ENCODE assay signal across 1 cellular context in the genomic region with DNA sequence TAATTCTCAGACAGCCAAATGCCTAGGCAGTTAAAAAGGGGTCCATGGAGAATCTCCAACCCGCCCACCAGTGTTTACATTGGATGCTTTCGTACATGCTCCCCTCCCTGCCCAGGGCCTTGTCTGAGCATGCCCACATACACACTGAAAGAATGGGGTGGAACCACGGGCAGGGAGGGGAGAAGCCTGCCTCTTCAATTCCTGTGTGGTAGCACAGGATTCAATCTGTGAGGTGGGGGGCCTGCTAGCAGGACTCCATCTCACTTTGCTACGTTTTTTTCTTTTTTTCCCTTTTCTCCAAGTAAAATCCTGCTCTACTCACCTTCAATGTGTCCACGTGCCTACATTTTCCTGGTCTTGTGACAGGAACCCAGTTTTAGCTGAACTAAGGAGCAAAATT.
TF ChIP-seq lines count a peak whose summit lies in the region.

No MANE protein-coding gene starts in this region.

TF ChIP-seq in HEK293, 187 proteins besides CTCF, POLR2A, EP300 and RAD21 (continued from another document):
- TF ChIP-seq, protein P1, sequence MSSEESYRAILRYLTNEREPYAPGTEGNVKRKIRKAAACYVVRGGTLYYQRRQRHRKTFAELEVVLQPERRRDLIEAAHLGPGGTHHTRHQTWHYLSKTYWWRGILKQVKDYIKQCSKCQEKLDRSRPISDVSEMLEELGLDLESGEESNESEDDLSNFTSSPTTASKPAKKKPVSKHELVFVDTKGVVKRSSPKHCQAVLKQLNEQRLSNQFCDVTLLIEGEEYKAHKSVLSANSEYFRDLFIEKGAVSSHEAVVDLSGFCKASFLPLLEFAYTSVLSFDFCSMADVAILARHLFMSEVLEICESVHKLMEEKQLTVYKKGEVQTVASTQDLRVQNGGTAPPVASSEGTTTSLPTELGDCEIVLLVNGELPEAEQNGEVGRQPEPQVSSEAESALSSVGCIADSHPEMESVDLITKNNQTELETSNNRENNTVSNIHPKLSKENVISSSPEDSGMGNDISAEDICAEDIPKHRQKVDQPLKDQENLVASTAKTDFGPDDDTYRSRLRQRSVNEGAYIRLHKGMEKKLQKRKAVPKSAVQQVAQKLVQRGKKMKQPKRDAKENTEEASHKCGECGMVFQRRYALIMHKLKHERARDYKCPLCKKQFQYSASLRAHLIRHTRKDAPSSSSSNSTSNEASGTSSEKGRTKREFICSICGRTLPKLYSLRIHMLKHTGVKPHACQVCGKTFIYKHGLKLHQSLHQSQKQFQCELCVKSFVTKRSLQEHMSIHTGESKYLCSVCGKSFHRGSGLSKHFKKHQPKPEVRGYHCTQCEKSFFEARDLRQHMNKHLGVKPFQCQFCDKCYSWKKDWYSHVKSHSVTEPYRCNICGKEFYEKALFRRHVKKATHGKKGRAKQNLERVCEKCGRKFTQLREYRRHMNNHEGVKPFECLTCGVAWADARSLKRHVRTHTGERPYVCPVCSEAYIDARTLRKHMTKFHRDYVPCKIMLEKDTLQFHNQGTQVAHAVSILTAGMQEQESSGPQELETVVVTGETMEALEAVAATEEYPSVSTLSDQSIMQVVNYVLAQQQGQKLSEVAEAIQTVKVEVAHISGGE (tag by site-specific recombination; conservative IDR thresholded peaks at IDR 0.05; ENCODE audit: low read depth): no peak
- TF ChIP-seq SCRT1 (tag by site-specific recombination; IDR thresholded peaks at IDR 0.05; ENCODE audit: borderline replicate concordance): no peak
- TF ChIP-seq ZNF140 (tag by site-specific recombination; IDR thresholded peaks at IDR 0.05): no peak
- TF ChIP-seq ZNF335 (tag by site-specific recombination; conservative IDR thresholded peaks at IDR 0.05): 0 out of 2 replicates have a peak, but pooled peaks have one; percentile 23
- TF ChIP-seq, protein P2, sequence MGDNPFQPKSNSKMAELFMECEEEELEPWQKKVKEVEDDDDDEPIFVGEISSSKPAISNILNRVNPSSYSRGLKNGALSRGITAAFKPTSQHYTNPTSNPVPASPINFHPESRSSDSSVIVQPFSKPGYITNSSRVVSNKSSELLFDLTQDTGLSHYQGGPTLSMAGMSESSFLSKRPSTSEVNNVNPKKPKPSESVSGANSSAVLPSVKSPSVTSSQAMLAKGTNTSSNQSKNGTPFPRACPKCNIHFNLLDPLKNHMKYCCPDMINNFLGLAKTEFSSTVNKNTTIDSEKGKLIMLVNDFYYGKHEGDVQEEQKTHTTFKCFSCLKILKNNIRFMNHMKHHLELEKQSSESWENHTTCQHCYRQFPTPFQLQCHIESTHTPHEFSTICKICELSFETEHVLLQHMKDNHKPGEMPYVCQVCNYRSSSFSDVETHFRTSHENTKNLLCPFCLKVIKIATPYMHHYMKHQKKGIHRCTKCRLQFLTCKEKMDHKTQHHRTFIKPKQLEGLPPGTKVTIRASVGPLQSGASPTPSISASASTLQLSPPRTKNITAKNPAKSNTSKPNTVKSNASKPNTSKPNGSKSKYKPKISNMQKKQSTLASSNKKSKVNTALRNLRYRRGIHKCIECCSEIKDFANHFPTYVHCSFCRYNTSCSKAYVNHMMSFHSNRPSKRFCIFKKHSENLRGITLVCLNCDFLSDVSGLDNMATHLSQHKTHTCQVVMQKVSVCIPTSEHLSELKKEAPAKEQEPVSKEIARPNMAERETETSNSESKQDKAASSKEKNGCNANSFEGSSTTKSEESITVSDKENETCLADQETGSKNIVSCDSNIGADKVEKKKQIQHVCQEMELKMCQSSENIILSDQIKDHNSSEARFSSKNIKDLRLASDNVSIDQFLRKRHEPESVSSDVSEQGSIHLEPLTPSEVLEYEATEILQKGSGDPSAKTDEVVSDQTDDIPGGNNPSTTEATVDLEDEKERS (tag by site-specific recombination; IDR thresholded peaks at IDR 0.05): no peak
- TF ChIP-seq, protein P3, sequence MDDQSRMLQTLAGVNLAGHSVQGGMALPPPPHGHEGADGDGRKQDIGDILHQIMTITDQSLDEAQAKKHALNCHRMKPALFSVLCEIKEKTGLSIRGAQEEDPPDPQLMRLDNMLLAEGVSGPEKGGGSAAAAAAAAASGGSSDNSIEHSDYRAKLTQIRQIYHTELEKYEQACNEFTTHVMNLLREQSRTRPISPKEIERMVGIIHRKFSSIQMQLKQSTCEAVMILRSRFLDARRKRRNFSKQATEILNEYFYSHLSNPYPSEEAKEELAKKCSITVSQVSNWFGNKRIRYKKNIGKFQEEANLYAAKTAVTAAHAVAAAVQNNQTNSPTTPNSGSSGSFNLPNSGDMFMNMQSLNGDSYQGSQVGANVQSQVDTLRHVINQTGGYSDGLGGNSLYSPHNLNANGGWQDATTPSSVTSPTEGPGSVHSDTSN (CRISPR knock-in tag; IDR thresholded peaks at IDR 0.05): no peak
- peak; percentile 79 for TF ChIP-seq ZNF664 (tag by site-specific recombination; IDR thresholded peaks at IDR 0.05)
- TF ChIP-seq ZSCAN16 (tag by site-specific recombination; IDR thresholded peaks at IDR 0.05): no peak
- TF ChIP-seq, protein P4, sequence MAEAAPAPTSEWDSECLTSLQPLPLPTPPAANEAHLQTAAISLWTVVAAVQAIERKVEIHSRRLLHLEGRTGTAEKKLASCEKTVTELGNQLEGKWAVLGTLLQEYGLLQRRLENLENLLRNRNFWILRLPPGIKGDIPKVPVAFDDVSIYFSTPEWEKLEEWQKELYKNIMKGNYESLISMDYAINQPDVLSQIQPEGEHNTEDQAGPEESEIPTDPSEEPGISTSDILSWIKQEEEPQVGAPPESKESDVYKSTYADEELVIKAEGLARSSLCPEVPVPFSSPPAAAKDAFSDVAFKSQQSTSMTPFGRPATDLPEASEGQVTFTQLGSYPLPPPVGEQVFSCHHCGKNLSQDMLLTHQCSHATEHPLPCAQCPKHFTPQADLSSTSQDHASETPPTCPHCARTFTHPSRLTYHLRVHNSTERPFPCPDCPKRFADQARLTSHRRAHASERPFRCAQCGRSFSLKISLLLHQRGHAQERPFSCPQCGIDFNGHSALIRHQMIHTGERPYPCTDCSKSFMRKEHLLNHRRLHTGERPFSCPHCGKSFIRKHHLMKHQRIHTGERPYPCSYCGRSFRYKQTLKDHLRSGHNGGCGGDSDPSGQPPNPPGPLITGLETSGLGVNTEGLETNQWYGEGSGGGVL (tag by site-specific recombination; IDR thresholded peaks at IDR 0.05): peak; percentile 26; the same call in 1 of the 2 replicates
- TF ChIP-seq, protein P5, sequence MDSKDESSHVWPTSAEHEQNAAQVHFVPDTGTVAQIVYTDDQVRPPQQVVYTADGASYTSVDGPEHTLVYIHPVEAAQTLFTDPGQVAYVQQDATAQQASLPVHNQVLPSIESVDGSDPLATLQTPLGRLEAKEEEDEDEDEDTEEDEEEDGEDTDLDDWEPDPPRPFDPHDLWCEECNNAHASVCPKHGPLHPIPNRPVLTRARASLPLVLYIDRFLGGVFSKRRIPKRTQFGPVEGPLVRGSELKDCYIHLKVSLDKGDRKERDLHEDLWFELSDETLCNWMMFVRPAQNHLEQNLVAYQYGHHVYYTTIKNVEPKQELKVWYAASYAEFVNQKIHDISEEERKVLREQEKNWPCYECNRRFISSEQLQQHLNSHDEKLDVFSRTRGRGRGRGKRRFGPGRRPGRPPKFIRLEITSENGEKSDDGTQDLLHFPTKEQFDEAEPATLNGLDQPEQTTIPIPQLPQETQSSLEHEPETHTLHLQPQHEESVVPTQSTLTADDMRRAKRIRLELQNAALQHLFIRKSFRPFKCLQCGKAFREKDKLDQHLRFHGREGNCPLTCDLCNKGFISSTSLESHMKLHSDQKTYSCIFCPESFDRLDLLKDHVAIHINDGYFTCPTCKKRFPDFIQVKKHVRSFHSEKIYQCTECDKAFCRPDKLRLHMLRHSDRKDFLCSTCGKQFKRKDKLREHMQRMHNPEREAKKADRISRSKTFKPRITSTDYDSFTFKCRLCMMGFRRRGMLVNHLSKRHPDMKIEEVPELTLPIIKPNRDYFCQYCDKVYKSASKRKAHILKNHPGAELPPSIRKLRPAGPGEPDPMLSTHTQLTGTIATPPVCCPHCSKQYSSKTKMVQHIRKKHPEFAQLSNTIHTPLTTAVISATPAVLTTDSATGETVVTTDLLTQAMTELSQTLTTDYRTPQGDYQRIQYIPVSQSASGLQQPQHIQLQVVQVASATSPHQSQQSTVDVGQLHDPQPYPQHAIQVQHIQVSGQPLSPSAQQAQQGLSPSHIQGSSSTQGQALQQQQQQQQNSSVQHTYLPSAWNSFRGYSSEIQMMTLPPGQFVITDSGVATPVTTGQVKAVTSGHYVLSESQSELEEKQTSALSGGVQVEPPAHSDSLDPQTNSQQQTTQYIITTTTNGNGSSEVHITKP (tag by site-specific recombination; IDR thresholded peaks at IDR 0.05): peak; percentile 90
